10 cellular contexts compared by ENCODE assay signal in the genomic region with DNA sequence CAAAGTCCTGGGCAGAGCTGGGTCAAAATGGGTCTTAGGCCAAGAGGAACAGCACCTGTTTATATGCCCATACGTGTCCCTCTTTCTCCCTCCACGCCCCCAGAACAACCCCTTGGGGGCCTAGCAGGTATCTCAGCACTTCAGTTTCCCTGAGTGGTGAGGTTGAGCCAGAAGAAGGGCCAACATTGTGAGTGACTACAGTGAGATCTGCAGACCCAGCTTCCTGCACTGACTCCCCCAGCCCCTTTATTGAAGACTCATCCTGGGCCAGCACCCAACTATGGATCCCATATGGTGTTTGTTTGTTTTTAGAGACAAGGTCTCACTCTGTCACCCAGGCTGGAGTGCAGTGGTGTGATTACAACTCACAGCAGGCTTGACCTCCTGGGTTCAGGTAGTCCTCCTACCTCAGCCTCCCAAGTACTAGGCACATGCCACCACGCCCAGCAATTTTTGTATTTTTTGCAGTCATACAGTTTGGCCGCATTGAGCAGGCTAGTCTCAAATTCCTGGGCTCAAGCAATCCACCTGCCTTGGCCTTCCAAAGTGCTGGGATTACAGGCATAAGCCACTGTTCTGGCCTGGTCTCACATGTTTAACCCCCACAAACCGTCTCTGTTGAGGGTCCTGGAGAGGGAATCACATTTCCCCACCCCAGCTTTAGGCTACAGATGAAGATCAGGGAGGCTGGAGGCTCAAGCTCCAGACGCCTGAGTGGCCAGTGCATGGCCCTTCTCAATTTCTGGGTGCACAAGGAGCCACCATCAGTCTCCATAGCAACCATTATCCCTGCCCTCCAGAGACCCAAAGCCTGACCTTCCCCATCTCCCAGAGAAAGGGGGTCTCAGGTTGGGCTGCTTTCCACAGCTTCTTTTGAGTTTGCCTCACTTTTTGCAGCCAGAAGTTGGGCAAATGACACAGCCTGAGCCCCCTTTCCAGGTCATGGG. TPM values are rescaled to one million over a fixed set of nuclear protein-coding genes. Genes with fewer than 3 reads are reported as not detected.
DNase-seq lines count a peak whose midpoint lies in the region; ATAC-seq and TF ChIP-seq lines count a peak whose summit lies in the region.
"Had no signal": no experiment of that assay in that cellular context is flagged by ENCODE, and none has a peak within 500 bp of the region (broad histone marks: within the 10 kb centered on the region; RNA-seq: fewer than 3 reads in every experiment).

No MANE protein-coding gene starts in this region.

- no peak for ATAC-seq in GM23338
- no peak for ATAC-seq in effector memory CD8-positive, alpha-beta T cell (replicated peaks)
- no peak for ATAC-seq in omental fat pad (ENCODE audit: low FRiP score)
- no peak for ATAC-seq in GM19328 (IDR thresholded peaks at IDR 0.05; ENCODE audit: unreplicated experiment)
- ATAC-seq: GM12878 had no signal

- no peak overlapping the region for H3K4ac ChIP-seq in mesendoderm (ENCODE audit: low read depth, low read length)

- H3K9ac ChIP-seq in BLaER1 treated with 17β-estradiol and CSF1 and Interleukin-3, amounts not matched to agents 10 nM and 100 nM: no peak overlapping the region; a peak in 1 of 22 replicates
- no peak overlapping the region for H3K9ac ChIP-seq in mesendoderm (ENCODE audit: low read length)

- H3K23ac ChIP-seq in mesendoderm (ENCODE audit: low read length): no peak overlapping the region

- H3K27me3 ChIP-seq in BLaER1 treated with 17β-estradiol and CSF1 and Interleukin-3, amounts not matched to agents 10 nM and 100 nM: peaks cover 36 to 56% (median 47%) of the 10 kb centered on the region in 11 experiments
- H3K27me3 ChIP-seq in GM23338 (ENCODE audit: insufficient read depth) (peaks cover 9% of the 10 kb centered on the region; the same call in 1 of the 2 replicates), mesendoderm (ENCODE audit: insufficient read depth, low read length, poor library complexity) (no peaks in the 10 kb centered on the region)

- DNase-seq in GM23338 (ENCODE audit: low spot score) (no peak), omental fat pad (ENCODE audit: low spot score) (peak; percentile 12), SHP77 (lab: John Stamatoyannopoulos, UW) (no peak), mesendoderm (no peak), dermis blood vessel endothelial cell (no peak)
- no peak for DNase-seq in effector memory CD8-positive, alpha-beta T cell
- DNase-seq: NCI-H510A treated with DMSO at 0.1 percent for 48 hours had no signal

- no peak overlapping the region for H3K18ac ChIP-seq in mesendoderm (ENCODE audit: low read length)

- H2BK15ac ChIP-seq in mesendoderm (replicated peaks; ENCODE audit: low read depth): no peak overlapping the region

- H3K9me3 Mint-ChIP-seq in GM23338: no peaks in the 10 kb centered on the region; the same call in 2 of the 3 replicates
- H3K9me3 Mint-ChIP-seq in effector memory CD8-positive, alpha-beta T cell: no peaks in the 10 kb centered on the region

- H3K27ac Mint-ChIP-seq in GM23338: peak overlapping the region; percentile 95
- peak overlapping the region in 1 of 2 donors; percentile 88 for H3K27ac Mint-ChIP-seq in effector memory CD8-positive, alpha-beta T cell

- H3K9me2 ChIP-seq in GM23338 (ENCODE audit: insufficient read depth): no peaks in the 10 kb centered on the region

- H3K4me1 Mint-ChIP-seq in GM23338: peaks cover 34% of the 10 kb centered on the region
- peaks cover 40 to 49% of the 10 kb centered on the region in 2 donors for H3K4me1 Mint-ChIP-seq in effector memory CD8-positive, alpha-beta T cell (ENCODE audit: low read depth in 2 of 2)

- peaks cover 27% of the 10 kb centered on the region for H3K79me2 ChIP-seq in GM23338 (replicated peaks; ENCODE audit: insufficient read depth)
- no peaks in the 10 kb centered on the region for H3K79me2 ChIP-seq in mesendoderm (ENCODE audit: control insufficient read depth, insufficient read depth, low read length)

- no CpG with 5 or more reads among the region's 6 CpGs for WGBS in mesendoderm (ENCODE audit: extremely low coverage, insufficient coverage, low lambda C conversion rate)

- no peak overlapping the region for H4K5ac ChIP-seq in mesendoderm (ENCODE audit: low read length)

- no peak overlapping the region for H3K4me3 ChIP-seq in BLaER1 treated with 17β-estradiol and CSF1 and Interleukin-3, amounts not matched to agents 10 nM and 100 nM
- peak overlapping the region; percentile 91 for H3K4me3 ChIP-seq in GM23338
- H3K4me3 ChIP-seq in mesendoderm (ENCODE audit: low read length): no peak overlapping the region
- H3K4me3 ChIP-seq: GM12878 had no signal

- no peak overlapping the region for H2BK5ac ChIP-seq in mesendoderm (ENCODE audit: low read length)

- H2BK120ac ChIP-seq in mesendoderm (ENCODE audit: low read depth, low read length): no peak overlapping the region

- peak overlapping the region in 8 of 11 experiments; percentile 86 to 99 (median 92); a peak in 13 of 22 replicates for H3K4me2 ChIP-seq in BLaER1 treated with 17β-estradiol and CSF1 and Interleukin-3, amounts not matched to agents 10 nM and 100 nM
- H3K4me2 ChIP-seq in GM23338 (peak overlapping the region; percentile 97), mesendoderm (ENCODE audit: low read length) (no peak overlapping the region)

- H3K56ac ChIP-seq in mesendoderm (ENCODE audit: low read length): no peak overlapping the region

- H3K27me3 Mint-ChIP-seq in GM23338 (ENCODE audit: insufficient read depth, low read depth, poor library complexity): peaks cover 33% of the 10 kb centered on the region
- peaks cover 0 to 5% of the 10 kb centered on the region in 2 donors for H3K27me3 Mint-ChIP-seq in effector memory CD8-positive, alpha-beta T cell

- peaks cover 16% of the 10 kb centered on the region for H3K36me3 Mint-ChIP-seq in GM23338 (ENCODE audit: low read depth)
- H3K36me3 Mint-ChIP-seq in effector memory CD8-positive, alpha-beta T cell (ENCODE audit: insufficient read depth): peaks cover 17% of the 10 kb centered on the region

- H2AFZ ChIP-seq in GM23338: no peak overlapping the region

- H2AK5ac ChIP-seq in mesendoderm (ENCODE audit: low read length): no peak overlapping the region

- peaks cover 40 to 87% (median 71%) of the 10 kb centered on the region in 10 experiments for H3K4me1 ChIP-seq in BLaER1 treated with 17β-estradiol and CSF1 and Interleukin-3, amounts not matched to agents 10 nM and 100 nM
- H3K4me1 ChIP-seq in GM23338 (ENCODE audit: insufficient read depth) (peaks cover 39% of the 10 kb centered on the region), mesendoderm (ENCODE audit: control insufficient read depth, low read depth, low read length) (peaks cover 1% of the 10 kb centered on the region)

- H3K27ac ChIP-seq in BLaER1 treated with 17β-estradiol and CSF1 and Interleukin-3, amounts not matched to agents 10 nM and 100 nM: no peak overlapping the region
- peak overlapping the region; percentile 97 for H3K27ac ChIP-seq in GM23338 (ENCODE audit: low read depth)
- no peak overlapping the region for H3K27ac ChIP-seq in mesendoderm (ENCODE audit: low read depth, low read length)

- peaks cover 0 to 41% (median 6%) of the 10 kb centered on the region in 11 experiments; a peak in 15 of 22 replicates for H4K20me1 ChIP-seq in BLaER1 treated with 17β-estradiol and CSF1 and Interleukin-3, amounts not matched to agents 10 nM and 100 nM
- H4K20me1 ChIP-seq in GM23338 (replicated peaks; ENCODE audit: insufficient read depth): peaks cover 6% of the 10 kb centered on the region

- no peaks in the 10 kb centered on the region for H3K9me3 ChIP-seq in BLaER1 treated with 17β-estradiol and CSF1 and Interleukin-3, amounts not matched to agents 10 nM and 100 nM (replicated peaks in 1 of 11)

- H3K36me3 ChIP-seq in BLaER1 treated with 17β-estradiol and CSF1 and Interleukin-3, amounts not matched to agents 10 nM and 100 nM: peaks cover 4 to 7% (median 6%) of the 10 kb centered on the region in 11 experiments; a peak in 21 of 22 replicates
- H3K36me3 ChIP-seq in GM23338 (ENCODE audit: insufficient read depth) (no peaks in the 10 kb centered on the region), mesendoderm (ENCODE audit: control insufficient read depth, insufficient read depth, low read length) (no peaks in the 10 kb centered on the region)

- TF ChIP-seq CTCF in GM23338 (conservative IDR thresholded peaks at IDR 0.05; ENCODE audit: low read depth in 2 of 2) (no peak), omental fat pad (IDR thresholded peaks at IDR 0.05) (no peak)

- H3F3A ChIP-seq in GM23338 (replicated peaks; ENCODE audit: low read depth): peaks cover 23% of the 10 kb centered on the region

- H3K4me3 Mint-ChIP-seq in GM23338: peak overlapping the region; percentile 74
- peak overlapping the region; percentile 75 to 85 for H3K4me3 Mint-ChIP-seq in effector memory CD8-positive, alpha-beta T cell

- no peaks in the 10 kb centered on the region for H3K79me1 ChIP-seq in mesendoderm (ENCODE audit: low read length)

- H4K8ac ChIP-seq in mesendoderm (ENCODE audit: low read depth, low read length): no peak overlapping the region

TF ChIP-seq in GM23338, 12 proteins besides CTCF, POLR2A, EP300 and RAD21 (continues in another document):
- no peak for TF ChIP-seq ZNF114 (CRISPR knock-in tag; IDR thresholded peaks at IDR 0.05)
- no peak for TF ChIP-seq STAT1 (IDR thresholded peaks at IDR 0.05; ENCODE audit: unreplicated experiment)

RNA-seq across cellular contexts. Expression of a gene that starts 1.7 kb away (rescaled TPM):
- total RNA-seq in GM23338 (2014; rRNA removed; shearing (Covaris generic)): 74.5 and 107 TPM in 2 replicates
- polyA plus RNA-seq in GM23338 (2016; fragmentation: Nextera tagmentation; extraction: Ambion mirVana): 89.8 and 97.8 TPM in 2 replicates
- total RNA-seq in omental fat pad (under 1 TPM in 2 of 4 donors, not detected in 2; 0.24 to 0.37 TPM), dermis blood vessel endothelial cell (not detected in 2 replicates)
- polyA plus RNA-seq in mesendoderm (2013, experiment 1 of 2): 56.4 TPM
- polyA plus RNA-seq in mesendoderm (2013, experiment 2 of 2): 57.6 TPM

RNA-seq across cellular contexts. Expression of a gene that starts 3.1 kb away (rescaled TPM):
- 22.4 and 34.1 TPM in 2 replicates for total RNA-seq in GM23338 (2014; rRNA removed; shearing (Covaris generic))
- polyA plus RNA-seq in GM23338 (2016; fragmentation: Nextera tagmentation; extraction: Ambion mirVana): 23.3 and 27.6 TPM in 2 replicates
- total RNA-seq in omental fat pad (10 to 100 TPM; 20.1 to 25.0 (median 22.8) TPM), dermis blood vessel endothelial cell (28.9 and 33.4 TPM in 2 replicates)
- 13.3 TPM for polyA plus RNA-seq in mesendoderm (2013, experiment 1 of 2)
- polyA plus RNA-seq in mesendoderm (2013, experiment 2 of 2): 14.2 TPM

RNA-seq across cellular contexts. Expression of a gene that starts 13.7 kb away (rescaled TPM):
- total RNA-seq in GM23338 (2014; rRNA removed; shearing (Covaris generic)): 1.1 TPM in 1 of 2 replicates, not detected in the other
- not detected in 2 replicates for polyA plus RNA-seq in GM23338 (2016; fragmentation: Nextera tagmentation; extraction: Ambion mirVana)
- total RNA-seq in omental fat pad (1 to 10 TPM in 1 of 4 donors, not detected in 3; 1.6 TPM), dermis blood vessel endothelial cell (0.70 and 0.85 TPM in 2 replicates)
- polyA plus RNA-seq in mesendoderm (2013, experiment 1 of 2): 0.38 TPM
- 0.34 TPM for polyA plus RNA-seq in mesendoderm (2013, experiment 2 of 2)

RNA-seq across cellular contexts. Expression of a gene that starts 35.4 kb away (rescaled TPM):
- 34.1 and 39.4 TPM in 2 replicates for total RNA-seq in GM23338 (2014; rRNA removed; shearing (Covaris generic))
- polyA plus RNA-seq in GM23338 (2016; fragmentation: Nextera tagmentation; extraction: Ambion mirVana): 5.9 and 6.8 TPM in 2 replicates
- total RNA-seq in omental fat pad (1 to 10 TPM; 3.2 to 7.4 (median 4.3) TPM), dermis blood vessel endothelial cell (2.2 and 3.1 TPM in 2 replicates)
- polyA plus RNA-seq in mesendoderm (2013, experiment 1 of 2): 14.5 TPM
- 15.2 TPM for polyA plus RNA-seq in mesendoderm (2013, experiment 2 of 2)

Comparison
In these comparisons a context has a peak if more than half of its experiments do, and no peak if none do; other contexts are left out.
1. RNA of a gene that starts 1.7 kb away (total RNA-seq): 74.5 to 107 TPM in GM23338; 0.24 to 0.37 TPM in omental fat pad and not detected in dermis blood vessel endothelial cell; every median in the first group is over 10 times any median in the second.